ENCODE assay signal across 16 cellular contexts in genomic region chr7:2256306-2257045, GRCh38.
"Had no signal": no experiment of that assay in that cellular context is flagged by ENCODE, and none has a peak within 500 bp of the region (broad histone marks: within the 10 kb centered on the region; RNA-seq: fewer than 3 reads in every experiment).

No MANE protein-coding gene starts in this region.

- H3K9me3 Mint-ChIP-seq: activated T-helper 17 cell treated with anti-CD3 and anti-CD28 coated beads, Interleukin-2, amount 50 U/mL, for 72 hours; neural crest cell had no signal

- H3K36me3 ChIP-seq: breast epithelium, uterus had no signal

- H3K27ac Mint-ChIP-seq: activated T-helper 17 cell treated with anti-CD3 and anti-CD28 coated beads, Interleukin-2, amount 50 U/mL, for 72 hours; T-helper 17 cell had no signal

- H3K4me3 ChIP-seq: breast epithelium, gastroesophageal sphincter, heart right ventricle, lower lobe of right lung, thyroid gland, uterus had no signal

- H3K4me3 Mint-ChIP-seq: activated T-helper 17 cell treated with anti-CD3 and anti-CD28 coated beads, Interleukin-2, amount 50 U/mL, for 72 hours; neural crest cell; T-helper 17 cell had no signal

- DNase-seq: activated CD4-positive, CD25-positive, alpha-beta regulatory T cell; activated naive CD4-positive, alpha-beta T cell treated with Interleukin-2 at 50 U/mL for 16 hours; anterior cingulate cortex; erythroblast; heart right ventricle; left colon; lower lobe of right lung; stimulated activated CD4-positive, alpha-beta T cell treated with anti-CD3 and anti-CD28 coated beads, Interleukin-1b, Interleukin-23, amount 100 ng/mL, for 48 hours; T-helper 17 cell; thyroid gland; uterus had no signal

- H3K27me3 ChIP-seq: breast epithelium, gastroesophageal sphincter, heart right ventricle, thyroid gland, uterus had no signal

- H3K4me1 ChIP-seq: breast epithelium, gastroesophageal sphincter, lower lobe of right lung, uterus had no signal

- H3K27ac ChIP-seq: breast epithelium, gastroesophageal sphincter, heart right ventricle, lower lobe of right lung, thyroid gland, uterus had no signal

- H3K9me3 ChIP-seq: breast epithelium, gastroesophageal sphincter, heart right ventricle, lower lobe of right lung, thyroid gland, uterus had no signal

- H3K4me1 Mint-ChIP-seq: neural crest cell had no signal

- ATAC-seq: gastroesophageal sphincter, heart right ventricle, left colon, lower lobe of right lung, sciatic nerve, T-helper 17 cell had no signal

- H3K27me3 Mint-ChIP-seq: activated T-helper 17 cell treated with anti-CD3 and anti-CD28 coated beads, Interleukin-2, amount 50 U/mL, for 72 hours; T-helper 17 cell had no signal
